In the genomic region with DNA sequence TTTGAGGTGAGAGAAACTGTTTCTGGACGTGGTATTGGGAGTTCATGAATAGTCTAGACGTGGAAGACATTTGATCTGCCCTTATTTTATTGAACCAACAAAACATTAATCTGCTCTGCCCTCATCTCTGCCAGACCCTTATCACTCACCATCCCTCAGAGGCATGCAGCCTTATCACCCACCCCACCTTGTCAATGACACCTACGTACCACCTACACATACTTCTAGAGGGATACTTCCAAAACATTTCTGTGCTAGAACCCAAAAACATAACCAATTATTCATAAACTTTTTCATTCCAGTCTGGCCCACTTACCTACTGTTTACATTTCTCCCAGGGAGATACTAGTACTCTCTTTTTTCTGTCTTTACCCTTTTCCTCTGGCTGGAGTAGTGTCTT, we compare ENCODE assay signal across 9 cellular contexts.
"Had no signal": no experiment of that assay in that cellular context is flagged by ENCODE, and none has a peak within 500 bp of the region (broad histone marks: within the 10 kb centered on the region; RNA-seq: fewer than 3 reads in every experiment).

No MANE protein-coding gene starts in this region.

- ATAC-seq: HepG2, K562 had no signal

- H3K27ac Mint-ChIP-seq: IgD-negative memory B cell had no signal

- H3K27ac ChIP-seq: HL-60, KMS-11 had no signal

- FAIRE-seq: HepG2, HTR-8/SVneo, K562 had no signal

- DNase-seq: IMR-90, KBM-7, KG1 had no signal

- H3K4me2 ChIP-seq: KMS-11 had no signal

- H3K4me1 Mint-ChIP-seq: IgD-negative memory B cell had no signal

- H3K4me3 ChIP-seq: K562 had no signal

- H3K27me3 Mint-ChIP-seq: IgD-negative memory B cell had no signal

- H3K4me3 Mint-ChIP-seq: IgD-negative memory B cell had no signal

- H3K9me3 Mint-ChIP-seq: IgD-negative memory B cell had no signal

- H3K36me3 Mint-ChIP-seq: IgD-negative memory B cell had no signal
